Comparison of ENCODE assay signal across 8 cellular contexts in genomic region chr3:190617185-190617584, GRCh38.
DNase-seq lines count a peak whose midpoint lies in the region; ATAC-seq, FAIRE-seq and TF ChIP-seq lines count a peak whose summit lies in the region.

No MANE protein-coding gene starts in this region.

- CTCF ChIA-PET in K562 (lab: Yijun Ruan, JAX; ENCODE audit: low intra/inter-chr PET ratio) = no interaction called here

- H3K4me1 ChIP-seq in Karpas-422 (ENCODE audit: low read length) = no peaks in the 10 kb centered on the region
- H3K4me1 ChIP-seq in K562 (replicated peaks in 1 of 2; ENCODE audit: control insufficient read depth in 2 of 2, insufficient read depth in 2 of 2, low read length in 2 of 2) = no peaks in the 10 kb centered on the region

- DNase-seq in GDM1 (lab: John Stamatoyannopoulos, UW) (peak; percentile 85), Karpas-422 (peak; percentile 52), K562 (ENCODE audit: extremely low read depth in 1 of 4, low spot score in 3 of 4) (no peak), 8988T (no peak), amniotic stem cell (lab: John Stamatoyannopoulos, UW) (no peak), left lobe of liver (ENCODE audit: low spot score) (no peak)
- peak; percentile 12 to 18 for DNase-seq in stimulated activated CD4-positive, alpha-beta T cell treated with anti-CD3 and anti-CD28 coated beads, Interleukin-2, amount 100 ng/mL, for 48 hours

- no peak for TF ChIP-seq RAD21 in K562 (CRISPR knock-in tag; conservative IDR thresholded peaks at IDR 0.05 in 1 of 2, IDR thresholded peaks at IDR 0.05 in 1 of 2)

- H3K27me3 ChIP-seq in Karpas-422 (ENCODE audit: low read length) (no peaks in the 10 kb centered on the region), K562 (ENCODE audit: control insufficient read depth in 2 of 2, insufficient read depth in 2 of 2, low read length in 2 of 2) (no peaks in the 10 kb centered on the region)

- H3K27ac ChIP-seq in Karpas-422 (ENCODE audit: low read length) = no peak overlapping the region
- no peak overlapping the region for H3K27ac ChIP-seq in K562 (ENCODE audit: extremely low read depth, low read depth, low read length)

- H3K9ac ChIP-seq in Karpas-422 (ENCODE audit: low read length) = no peak overlapping the region
- no peak overlapping the region for H3K9ac ChIP-seq in K562 (ENCODE audit: insufficient read depth in 1 of 2, low read depth in 2 of 2, low read length in 2 of 2)

- WGBS in K562 (ENCODE audit: insufficient coverage, low coverage, missing lambda C conversion rate) = 0% methylated on average over 3 of the region's 3 CpGs

- H3K36me3 ChIP-seq in Karpas-422 (ENCODE audit: insufficient read depth, low read length) = no peaks in the 10 kb centered on the region
- H3K36me3 ChIP-seq in K562 (ENCODE audit: control insufficient read depth, insufficient read depth, low read length) = no peaks in the 10 kb centered on the region

- H2AFZ ChIP-seq in Karpas-422 (ENCODE audit: low read length) (no peak overlapping the region), K562 (ENCODE audit: low read depth, low read length) (no peak overlapping the region)

- intact Hi-C loops in K562 (cut with micrococcal nuclease) = no loop called here

- ATAC-seq in GM21515 (IDR thresholded peaks at IDR 0.05; ENCODE audit: unreplicated experiment) (peak; percentile 71), K562 (no peak), left lobe of liver (no peak)

- TF ChIP-seq POLR2A in K562 (conservative IDR thresholded peaks at IDR 0.05) = no peak

- H3K79me2 ChIP-seq in Karpas-422 (ENCODE audit: low read length) (no peaks in the 10 kb centered on the region), K562 (ENCODE audit: control insufficient read depth, insufficient read depth, low read length) (no peaks in the 10 kb centered on the region)

- H3K9me1 ChIP-seq in K562 (ENCODE audit: control insufficient read depth, insufficient read depth, low read length) = no peaks in the 10 kb centered on the region

- no peak for TF ChIP-seq CTCF in K562 (IDR thresholded peaks at IDR 0.05 in 2 of 3, conservative IDR thresholded peaks at IDR 0.05 in 1 of 3; ENCODE audit: insufficient read depth in 2 of 3, low read depth in 1 of 3, low read length in 3 of 3)

- no peaks in the 10 kb centered on the region; the same call in 1 of the 2 replicates for H3K9me2 ChIP-seq in Karpas-422 (replicated peaks; ENCODE audit: insufficient read depth, low read length)

- H4K20me1 ChIP-seq in Karpas-422 (ENCODE audit: insufficient read depth, low read depth, low read length) = no peaks in the 10 kb centered on the region
- no peaks in the 10 kb centered on the region for H4K20me1 ChIP-seq in K562 (replicated peaks; ENCODE audit: control insufficient read depth, insufficient read depth, low read length)

- H3K4me3 ChIP-seq in Karpas-422 (ENCODE audit: low read length) (no peak overlapping the region), K562 (no peak overlapping the region)

- FAIRE-seq in K562 (lab: Jason Lieb, UNC) = no peak

- BruUV-seq in K562 (replicated peaks; lab: Mats Ljungman, UMichigan) = no TSS peak

- H3K4me2 ChIP-seq in Karpas-422 (ENCODE audit: low read depth, low read length, poor library complexity, severe bottlenecking) (no peak overlapping the region), K562 (ENCODE audit: insufficient read depth, low read length) (no peak overlapping the region)

- H3K9me3 ChIP-seq in Karpas-422 (ENCODE audit: low read length) = peaks cover 55% of the 10 kb centered on the region
- H3K9me3 ChIP-seq in K562 (replicated peaks; ENCODE audit: control insufficient read depth, insufficient read depth, low read depth, low read length) = no peaks in the 10 kb centered on the region; the same call in 1 of the 2 replicates

- in situ Hi-C loops in K562 (cut with MboI) = no loop called here

- POLR2A ChIA-PET in K562 (lab: Yijun Ruan, JAX) = no interaction called here

- no peak for TF ChIP-seq EP300 in K562 (IDR thresholded peaks at IDR 0.05; ENCODE audit: low read length)

TF ChIP-seq in K562, 482 proteins besides CTCF, POLR2A, EP300 and RAD21:
- TF ChIP-seq MCM7 (IDR thresholded peaks at IDR 0.05) = no peak
- peak; percentile 36; the same call in 1 of the 2 replicates for TF ChIP-seq RFX1 (IDR thresholded peaks at IDR 0.05)
TF ChIP-seq in K562: peak in this region for 1.

Comparison
In these comparisons a context has a peak if more than half of its experiments do, and no peak if none do; other contexts are left out.
1. DNase-seq: peak in GDM1 (single experiment), Karpas-422 (single experiment) and stimulated activated CD4-positive, alpha-beta T cell treated with anti-CD3 and anti-CD28 coated beads, Interleukin-2, amount 100 ng/mL, for 48 hours (2 of 2); none in K562 (0 of 4), 8988T (single experiment), amniotic stem cell (single experiment) and left lobe of liver (single experiment).